In genomic region chrX:47583240-47583861, GRCh38 we compare ENCODE assay signal across 9 cellular contexts. TPM values are rescaled to one million over a fixed set of nuclear protein-coding genes. Genes with fewer than 3 reads are reported as not detected.
DNase-seq lines count a peak whose midpoint lies in the region; ATAC-seq and TF ChIP-seq lines count a peak whose summit lies in the region.
"Had no signal": no experiment of that assay in that cellular context is flagged by ENCODE, and none has a peak within 500 bp of the region (broad histone marks: within the 10 kb centered on the region; RNA-seq: fewer than 3 reads in every experiment).

No MANE protein-coding gene starts in this region.

- H3K4me1 Mint-ChIP-seq in HFFc6 (ENCODE audit: low read depth), result peaks cover 46% of the 10 kb centered on the region
- peaks cover 70% of the 10 kb centered on the region for H3K4me1 Mint-ChIP-seq in dendritic cell treated with granulocyte-macrophage colony-stimulating factor and Interleukin-4, amounts not matched to agents 40 ng/mL and 50 ng/mL, for 4 days (ENCODE audit: low read depth)
- H3K4me1 Mint-ChIP-seq in nephron progenitor cell, result peaks cover 32% of the 10 kb centered on the region

- H3K4me3 ChIP-seq in AG09309 (ENCODE audit: control insufficient read depth, low read depth, low read length), result peak overlapping the region; percentile 75

- TF ChIP-seq CTCF in AG09309 (IDR thresholded peaks at IDR 0.05; ENCODE audit: control insufficient read depth, insufficient read depth, low read depth, low read length, missing control alignments) (no peak), HFFc6 (IDR thresholded peaks at IDR 0.05) (no peak), nephron progenitor cell (IDR thresholded peaks at IDR 0.05) (no peak)

- H3K27me3 Mint-ChIP-seq in HFFc6 (ENCODE audit: insufficient read depth), result peaks cover 4% of the 10 kb centered on the region
- H3K27me3 Mint-ChIP-seq in dendritic cell treated with granulocyte-macrophage colony-stimulating factor and Interleukin-4, amounts not matched to agents 40 ng/mL and 50 ng/mL, for 4 days, result peaks cover 4% of the 10 kb centered on the region
- peaks cover 9% of the 10 kb centered on the region for H3K27me3 Mint-ChIP-seq in nephron progenitor cell (ENCODE audit: low read depth, poor library complexity)

- ATAC-seq in HG02798 (IDR thresholded peaks at IDR 0.05; ENCODE audit: poor library complexity, unreplicated experiment), result no peak
- no peak for ATAC-seq in HG03039 (IDR thresholded peaks at IDR 0.05; ENCODE audit: unreplicated experiment)

- H3K4me3 Mint-ChIP-seq in HFFc6 (peak overlapping the region; percentile 90), nephron progenitor cell (peak overlapping the region; percentile 70)
- H3K4me3 Mint-ChIP-seq in dendritic cell treated with granulocyte-macrophage colony-stimulating factor and Interleukin-4, amounts not matched to agents 40 ng/mL and 50 ng/mL, for 4 days, result peak overlapping the region; percentile 77

- intact Hi-C loops in dendritic cell treated with granulocyte-macrophage colony-stimulating factor and Interleukin-4, amounts not matched to agents 40 ng/mL and 50 ng/mL, for 4 days (cut with micrococcal nuclease), result loop anchor here (5.0 kb wide), 1 partner anchor 49 kb away; no protein-coding TSS in a partner anchor

- H3K9me3 Mint-ChIP-seq in HFFc6 (no peaks in the 10 kb centered on the region), nephron progenitor cell (peaks cover 65% of the 10 kb centered on the region)
- no peaks in the 10 kb centered on the region for H3K9me3 Mint-ChIP-seq in dendritic cell treated with granulocyte-macrophage colony-stimulating factor and Interleukin-4, amounts not matched to agents 40 ng/mL and 50 ng/mL, for 4 days

- H3K27ac Mint-ChIP-seq in HFFc6 (peak overlapping the region; percentile 89), nephron progenitor cell (no peak overlapping the region)
- H3K27ac Mint-ChIP-seq in dendritic cell treated with granulocyte-macrophage colony-stimulating factor and Interleukin-4, amounts not matched to agents 40 ng/mL and 50 ng/mL, for 4 days, result peak overlapping the region; percentile 77

- H3K36me3 Mint-ChIP-seq in HFFc6 (ENCODE audit: low read depth) (peaks cover 13% of the 10 kb centered on the region), nephron progenitor cell (ENCODE audit: low read depth) (peaks cover 10% of the 10 kb centered on the region)
- H3K36me3 Mint-ChIP-seq in dendritic cell treated with granulocyte-macrophage colony-stimulating factor and Interleukin-4, amounts not matched to agents 40 ng/mL and 50 ng/mL, for 4 days (ENCODE audit: low read depth), result peaks cover 39% of the 10 kb centered on the region

- DNase-seq in AG09309 (ENCODE audit: low read depth), result no peak
- DNase-seq in HFFc6, result no peak
- DNase-seq in nephron progenitor cell, result no peak
- no peak for DNase-seq in superior temporal gyrus (ENCODE audit: extremely low spot score)
- DNase-seq in COLO829 (ENCODE audit: low spot score), result no peak
- DNase-seq: activated effector memory CD4-positive, alpha-beta T cell treated with Interleukin-2 at 50 U/mL for 16 hours had no signal

RNA-seq across cellular contexts. Expression of gene TIMP1, which starts 1.1 kb away (rescaled TPM):
- total RNA-seq in HFFc6 (2021; fragmentation: NEBNext Ultra II Directional; extraction: Animal tissue kit (Norgen Biotek cat#: 25700)), result 1,000 to 10,000 TPM in 3 of 6 experiments, 100 to 1,000 TPM in 3; 815 to 1,568 (median 980) TPM

RNA-seq across cellular contexts. Expression of gene ARAF, which starts 22.3 kb away (rescaled TPM):
- total RNA-seq in HFFc6 (2021; fragmentation: NEBNext Ultra II Directional; extraction: Animal tissue kit (Norgen Biotek cat#: 25700)), result 10 to 100 TPM; 68.8 to 80.7 (median 75.3) TPM

RNA-seq across cellular contexts. Expression of gene SYN1, which starts 36.3 kb away (rescaled TPM):
- total RNA-seq in HFFc6 (2021; fragmentation: NEBNext Ultra II Directional; extraction: Animal tissue kit (Norgen Biotek cat#: 25700)), result under 1 TPM in 5 of 6 experiments, not detected in 1; 0.13 to 0.31 (median 0.19) TPM

RNA-seq across cellular contexts. Expression of gene CFP, which starts 46.4 kb away (rescaled TPM):
- under 1 TPM; 0.05 to 0.28 (median 0.13) TPM for total RNA-seq in HFFc6 (2021; fragmentation: NEBNext Ultra II Directional; extraction: Animal tissue kit (Norgen Biotek cat#: 25700))
